Comparison of ENCODE assay signal across 1 cellular context in genomic region chr6:43076093-43076927, GRCh38.
A peak's percentile ranks its signal among the peaks of the same experiment; 100 is the strongest.
TF ChIP-seq lines count a peak whose summit lies in the region.

Gene PTK7 (plus strand): TSS chr6:43076314. CDS start chr6:43076489, 175 bp downstream.

TF ChIP-seq in H1, 55 proteins besides CTCF, POLR2A, EP300 and RAD21:
- no peak for TF ChIP-seq ATF3 (IDR thresholded peaks at IDR 0.05; ENCODE audit: insufficient read depth, low read depth, low read length)
- TF ChIP-seq SIN3A (conservative IDR thresholded peaks at IDR 0.05 in 1 of 2, IDR thresholded peaks at IDR 0.05 in 1 of 2; ENCODE audit: low read depth in 1 of 2, low read length in 2 of 2): no peak; a peak in 1 of 4 replicates
- peak; percentile 91 for TF ChIP-seq EGR1 (IDR thresholded peaks at IDR 0.05; ENCODE audit: borderline replicate concordance, low read depth, low read length)
- TF ChIP-seq GABPA (IDR thresholded peaks at IDR 0.05; ENCODE audit: borderline replicate concordance, insufficient read depth, low read length): no peak
- TF ChIP-seq POU5F1 (IDR thresholded peaks at IDR 0.05; ENCODE audit: low read depth, low read length): no peak
- TF ChIP-seq ZNF274 (IDR thresholded peaks at IDR 0.05; ENCODE audit: borderline replicate concordance, extremely low read depth, low read length): no peak
- TF ChIP-seq SIX5 (IDR thresholded peaks at IDR 0.05; ENCODE audit: low read depth, low read length): no peak
- no peak for TF ChIP-seq TCF12 (IDR thresholded peaks at IDR 0.05; ENCODE audit: low read depth, low read length)
- TF ChIP-seq CREB1 (IDR thresholded peaks at IDR 0.05): no peak
- TF ChIP-seq SUZ12 (IDR thresholded peaks at IDR 0.05; ENCODE audit: low read length): no peak
- no peak for TF ChIP-seq SIRT6 (IDR thresholded peaks at IDR 0.05; ENCODE audit: low read length)
- no peak for TF ChIP-seq CBX8 (IDR thresholded peaks at IDR 0.05; ENCODE audit: borderline replicate concordance, low read depth, low read length)
- no peak for TF ChIP-seq SAP30 (IDR thresholded peaks at IDR 0.05; ENCODE audit: insufficient read depth, insufficient replicate concordance, low read length)
- TF ChIP-seq KDM1A (IDR thresholded peaks at IDR 0.05; ENCODE audit: borderline replicate concordance, low read length): no peak
- peak; percentile 80; the same call in 1 of the 2 replicates for TF ChIP-seq RBBP5 (IDR thresholded peaks at IDR 0.05; ENCODE audit: borderline replicate concordance, low read depth, low read length)
- TF ChIP-seq SP1 (IDR thresholded peaks at IDR 0.05; ENCODE audit: low read depth, low read length): peak; percentile 82
- no peak for TF ChIP-seq MAX (IDR thresholded peaks at IDR 0.05)
- no peak for TF ChIP-seq TBP (IDR thresholded peaks at IDR 0.05; ENCODE audit: low read depth, low read length)
- no peak for TF ChIP-seq JUND (IDR thresholded peaks at IDR 0.05; ENCODE audit: low read length)
- peak; percentile 44 for TF ChIP-seq PHF8 (conservative IDR thresholded peaks at IDR 0.05; ENCODE audit: low read depth, low read length)
- 0 out of 2 replicates have a peak, but pooled peaks have one; percentile 23 for TF ChIP-seq POLR2AphosphoS5 (IDR thresholded peaks at IDR 0.05; ENCODE audit: low read depth, low read length)
- no peak for TF ChIP-seq CHD2 (IDR thresholded peaks at IDR 0.05; ENCODE audit: low read length)
- no peak for TF ChIP-seq FOSL1 (IDR thresholded peaks at IDR 0.05; ENCODE audit: insufficient read depth, low read depth, low read length)
- TF ChIP-seq MAFK (IDR thresholded peaks at IDR 0.05; ENCODE audit: low read depth, low read length): no peak
- no peak for TF ChIP-seq BACH1 (IDR thresholded peaks at IDR 0.05; ENCODE audit: low read length)
- peak; percentile 75 for TF ChIP-seq KDM4A (IDR thresholded peaks at IDR 0.05; ENCODE audit: low read depth, low read length, severe bottlenecking)
- no peak for TF ChIP-seq E2F6 (IDR thresholded peaks at IDR 0.05)
- no peak for TF ChIP-seq ATF2 (IDR thresholded peaks at IDR 0.05; ENCODE audit: low read length)
- no peak for TF ChIP-seq RNF2 (IDR thresholded peaks at IDR 0.05; ENCODE audit: borderline replicate concordance, low read depth, low read length, missing control alignments, poor library complexity, severe bottlenecking)
- TF ChIP-seq TAF7 (optimal IDR thresholded peaks at IDR 0.05; ENCODE audit: borderline replicate concordance, low read depth, low read length): no peak
- TF ChIP-seq HDAC2 (IDR thresholded peaks at IDR 0.05; ENCODE audit: borderline replicate concordance in 1 of 2, low read depth in 2 of 2, low read length in 2 of 2): 0 out of 4 replicates have a peak, but pooled peaks of 1 of the 2 experiments have one; percentile 61
- TF ChIP-seq CEBPB (IDR thresholded peaks at IDR 0.05; ENCODE audit: low read depth, low read length): no peak
- TF ChIP-seq CTBP2 (IDR thresholded peaks at IDR 0.05; ENCODE audit: borderline replicate concordance, insufficient read depth, insufficient read length, low read length): no peak
- no peak for TF ChIP-seq EZH2 (IDR thresholded peaks at IDR 0.05; ENCODE audit: low read depth, low read length, severe bottlenecking)
- TF ChIP-seq CHD7 (IDR thresholded peaks at IDR 0.05; ENCODE audit: insufficient replicate concordance, low read length): no peak
- no peak for TF ChIP-seq SP2 (IDR thresholded peaks at IDR 0.05; ENCODE audit: low read length)
- no peak for TF ChIP-seq JUN (IDR thresholded peaks at IDR 0.05; ENCODE audit: low read depth, low read length)
- no peak for TF ChIP-seq KDM5A (IDR thresholded peaks at IDR 0.05; ENCODE audit: low read length)
- TF ChIP-seq NANOG (IDR thresholded peaks at IDR 0.05; ENCODE audit: insufficient read depth, low read depth, low read length, poor library complexity, severe bottlenecking): no peak
- no peak for TF ChIP-seq RFX5 (IDR thresholded peaks at IDR 0.05; ENCODE audit: borderline replicate concordance, low read depth, low read length)
- no peak for TF ChIP-seq HDAC6 (IDR thresholded peaks at IDR 0.05; ENCODE audit: low read depth, low read length)
- TF ChIP-seq CHD1 (IDR thresholded peaks at IDR 0.05; ENCODE audit: low read depth, low read length): no peak
- no peak for TF ChIP-seq USF2 (IDR thresholded peaks at IDR 0.05; ENCODE audit: low read length)
- no peak for TF ChIP-seq CBX5 (IDR thresholded peaks at IDR 0.05; ENCODE audit: low read depth, low read length)
- no peak for TF ChIP-seq NRF1 (IDR thresholded peaks at IDR 0.05; ENCODE audit: low read depth, low read length)
- no peak for TF ChIP-seq ASH2L (IDR thresholded peaks at IDR 0.05; ENCODE audit: low read length)
- no peak for TF ChIP-seq BRCA1 (IDR thresholded peaks at IDR 0.05; ENCODE audit: low read depth, low read length)
- no peak; the same call in 1 of the 2 replicates for TF ChIP-seq SP4 (IDR thresholded peaks at IDR 0.05; ENCODE audit: low read length)
- TF ChIP-seq BCL11A (IDR thresholded peaks at IDR 0.05; ENCODE audit: low read depth in 2 of 2, low read length in 2 of 2): no peak
- TF ChIP-seq RXRA (IDR thresholded peaks at IDR 0.05; ENCODE audit: insufficient read depth, low read depth, low read length): no peak
- TF ChIP-seq TAF1 (IDR thresholded peaks at IDR 0.05; ENCODE audit: low read depth, low read length): peak; percentile 47; the same call in 1 of the 2 replicates
- TF ChIP-seq YY1 (IDR thresholded peaks at IDR 0.05; ENCODE audit: low read depth, low read length): no peak
- TF ChIP-seq GTF2F1 (IDR thresholded peaks at IDR 0.05; ENCODE audit: borderline replicate concordance, low read depth, low read length): no peak
- no peak for TF ChIP-seq SRF (IDR thresholded peaks at IDR 0.05; ENCODE audit: low read depth, low read length)
- TF ChIP-seq TEAD4 (IDR thresholded peaks at IDR 0.05; ENCODE audit: low read depth, low read length): no peak
